8 cellular contexts compared by ENCODE assay signal in genomic region chr11:119729581-119730346, GRCh38. TPM values are rescaled to one million over a fixed set of nuclear protein-coding genes. Genes with fewer than 3 reads are reported as not detected.
DNase-seq lines count a peak whose midpoint lies in the region; ATAC-seq and TF ChIP-seq lines count a peak whose summit lies in the region.

No MANE protein-coding gene starts in this region.

- no peaks in the 10 kb centered on the region for H3K4me1 Mint-ChIP-seq in activated T-helper 1 cell treated with anti-CD3 and anti-CD28 coated beads, Interleukin-12 subunit alpha, Interleukin-12 subunit beta, Interleukin-2, Interleukin-4 antibody, amounts not matched to agents 30 ng/mL and 10 ng/mL and 1 ng/mL, durations not matched to agents 14 hours and 24 hours and 36 hours (ENCODE audit: low read depth)

- H2AFZ ChIP-seq in osteoblast (ENCODE audit: low read length): peak overlapping the region; percentile 85

- no peak overlapping the region for H3K27ac Mint-ChIP-seq in activated T-helper 1 cell treated with anti-CD3 and anti-CD28 coated beads, Interleukin-12 subunit alpha, Interleukin-12 subunit beta, Interleukin-2, Interleukin-4 antibody, amounts not matched to agents 30 ng/mL and 10 ng/mL and 1 ng/mL, durations not matched to agents 14 hours and 24 hours and 36 hours

- H3K9me3 Mint-ChIP-seq in activated T-helper 1 cell treated with anti-CD3 and anti-CD28 coated beads, Interleukin-12 subunit alpha, Interleukin-12 subunit beta, Interleukin-2, Interleukin-4 antibody, amounts not matched to agents 30 ng/mL and 10 ng/mL and 1 ng/mL, durations not matched to agents 14 hours and 24 hours and 36 hours: no peaks in the 10 kb centered on the region

- H3K27me3 Mint-ChIP-seq in activated T-helper 1 cell treated with anti-CD3 and anti-CD28 coated beads, Interleukin-12 subunit alpha, Interleukin-12 subunit beta, Interleukin-2, Interleukin-4 antibody, amounts not matched to agents 30 ng/mL and 10 ng/mL and 1 ng/mL, durations not matched to agents 14 hours and 24 hours and 36 hours (ENCODE audit: insufficient read depth): peaks cover 60% of the 10 kb centered on the region

- ATAC-seq in GM18909 (IDR thresholded peaks at IDR 0.05; ENCODE audit: poor library complexity, unreplicated experiment) (peak; percentile 31), HG03571 (IDR thresholded peaks at IDR 0.05; ENCODE audit: unreplicated experiment) (peak; percentile 17)

- peaks cover 11% of the 10 kb centered on the region for H3K27me3 ChIP-seq in osteoblast (ENCODE audit: insufficient read depth, low read length)

- H3K79me2 ChIP-seq in osteoblast (ENCODE audit: insufficient read depth, low read length): peaks cover 2% of the 10 kb centered on the region

- peak overlapping the region; percentile 93 for H3K4me2 ChIP-seq in osteoblast (ENCODE audit: insufficient read depth, low read length)

- intact Hi-C loops in activated T-helper 1 cell treated with anti-CD3 and anti-CD28 coated beads, Interleukin-12 subunit alpha, Interleukin-12 subunit beta, Interleukin-2, Interleukin-4 antibody, amounts not matched to agents 30 ng/mL and 10 ng/mL and 1 ng/mL, durations not matched to agents 14 hours and 24 hours and 36 hours (cut with micrococcal nuclease): loop anchor here (1.0 to 10.0 kb wide), 7 partner anchors 63 to 608 kb away; partner anchors contain the start of genes ARHGEF12 and USP2
- intact Hi-C loops in head of caudate nucleus (cut with DNase I): loop anchor here (2.0 to 10.0 kb wide), 4 partner anchors 63 to 378 kb away; no protein-coding TSS in a partner anchor

- no peaks in the 10 kb centered on the region for H3K9me3 ChIP-seq in osteoblast (ENCODE audit: low read depth, low read length)

- H3K27ac ChIP-seq in osteoblast (ENCODE audit: low read depth, low read length): no peak overlapping the region

- peaks cover 24% of the 10 kb centered on the region for H3K4me1 ChIP-seq in osteoblast (ENCODE audit: insufficient read depth, low read length)

- peak overlapping the region; percentile 77 for H3K4me3 Mint-ChIP-seq in activated T-helper 1 cell treated with anti-CD3 and anti-CD28 coated beads, Interleukin-12 subunit alpha, Interleukin-12 subunit beta, Interleukin-2, Interleukin-4 antibody, amounts not matched to agents 30 ng/mL and 10 ng/mL and 1 ng/mL, durations not matched to agents 14 hours and 24 hours and 36 hours

- DNase-seq in AML-193 (lab: John Stamatoyannopoulos, UW): peak; percentile 17 to 21
- DNase-seq in activated T-helper 1 cell treated with anti-CD3 and anti-CD28 coated beads, Interleukin-12 subunit alpha, Interleukin-12 subunit beta, Interleukin-2, Interleukin-4 antibody, amounts not matched to agents 30 ng/mL and 10 ng/mL and 1 ng/mL, durations not matched to agents 14 hours and 24 hours and 36 hours (ENCODE audit: low spot score): no peak
- DNase-seq in head of caudate nucleus: peak in 41 of 42 donors; percentile 32 to 84 (median 64)
- DNase-seq in osteoblast (ENCODE audit: insufficient read length, low spot score, missing footprints): peak; percentile 97
- DNase-seq in activated gamma-delta T cell treated with Interleukin-2 at 50 U/mL for 16 hours: no peak
- DNase-seq in NCI-H2196 treated with DMSO at 0.1 percent for 48 hours (lab: John Stamatoyannopoulos, UW; ENCODE audit: unreplicated experiment): no peak

- peak overlapping the region; percentile 81 for H3K4me3 ChIP-seq in osteoblast (ENCODE audit: insufficient read depth, low read length)

- H3K36me3 ChIP-seq in osteoblast (ENCODE audit: insufficient read depth, low read length): no peaks in the 10 kb centered on the region

- H3K36me3 Mint-ChIP-seq in activated T-helper 1 cell treated with anti-CD3 and anti-CD28 coated beads, Interleukin-12 subunit alpha, Interleukin-12 subunit beta, Interleukin-2, Interleukin-4 antibody, amounts not matched to agents 30 ng/mL and 10 ng/mL and 1 ng/mL, durations not matched to agents 14 hours and 24 hours and 36 hours (ENCODE audit: low read depth): no peaks in the 10 kb centered on the region

- no peak for TF ChIP-seq CTCF in osteoblast (IDR thresholded peaks at IDR 0.05; ENCODE audit: extremely low read depth, low read depth, low read length)

- peaks cover 24% of the 10 kb centered on the region for H4K20me1 ChIP-seq in osteoblast (ENCODE audit: insufficient read depth, low read length)

RNA-seq across cellular contexts. Expression of gene NECTIN1, which starts 0.8 kb away (rescaled TPM):
- 4.5 and 5.4 TPM in 2 replicates for total RNA-seq in activated T-helper 1 cell treated with anti-CD3 and anti-CD28 coated beads, Interleukin-12 subunit alpha, Interleukin-12 subunit beta, Interleukin-2, Interleukin-4 antibody, amounts not matched to agents 30 ng/mL and 10 ng/mL and 1 ng/mL, durations not matched to agents 14 hours and 24 hours and 36 hours
- total RNA-seq in osteoblast: 4.1 and 5.8 TPM in 2 replicates

Comparison
In these comparisons a context has a peak if more than half of its experiments do, and no peak if none do; other contexts are left out.
1. DNase-seq: peak in AML-193 (2 of 2), head of caudate nucleus (41 of 42) and osteoblast (single experiment); none in activated T-helper 1 cell treated with anti-CD3 and anti-CD28 coated beads, Interleukin-12 subunit alpha, Interleukin-12 subunit beta, Interleukin-2, Interleukin-4 antibody, amounts not matched to agents 30 ng/mL and 10 ng/mL and 1 ng/mL, durations not matched to agents 14 hours and 24 hours and 36 hours (single experiment), activated gamma-delta T cell treated with Interleukin-2 at 50 U/mL for 16 hours (single experiment) and NCI-H2196 treated with DMSO at 0.1 percent for 48 hours (single experiment).